Comparison of ENCODE assay signal across 8 cellular contexts in genomic region chr11:129344301-129344940, GRCh38. TPM values are rescaled to one million over a fixed set of nuclear protein-coding genes. Genes with fewer than 3 reads are reported as not detected.
DNase-seq lines count a peak whose midpoint lies in the region; FAIRE-seq and TF ChIP-seq lines count a peak whose summit lies in the region.
"Not testable (repeated sequence)": the region's sequence is repeated elsewhere in the genome, so short reads cannot be mapped to it uniquely, and the experiment has no call there.
"Had no signal": no experiment of that assay in that cellular context is flagged by ENCODE, and none has a peak within 500 bp of the region (broad histone marks: within the 10 kb centered on the region; RNA-seq: fewer than 3 reads in every experiment).

No MANE protein-coding gene starts in this region.

- not testable (repeated sequence) for H3K9me3 ChIP-seq in MM.1S (replicated peaks; ENCODE audit: insufficient read depth, low read length); NT2/D1 (ENCODE audit: insufficient read depth, low read length); H1 (ENCODE audit: insufficient read depth in 2 of 2, low read depth in 1 of 2, low read length in 1 of 2)

- not testable (repeated sequence) for TF ChIP-seq RAD21 in H1 (IDR thresholded peaks at IDR 0.05 in 1 of 2, conservative IDR thresholded peaks at IDR 0.05 in 1 of 2; ENCODE audit: low read depth in 2 of 2, low read length in 2 of 2)

- FAIRE-seq in H1 (lab: Jason Lieb, UNC), result not testable (repeated sequence)

- not testable (repeated sequence) for H2BK15ac ChIP-seq in H1 (ENCODE audit: low read length)

- not testable (repeated sequence) for H3K79me2 ChIP-seq in MM.1S (ENCODE audit: low read length); H1 (ENCODE audit: control insufficient read depth in 1 of 2, insufficient read depth in 2 of 2, low read length in 2 of 2)

- CTCF ChIA-PET in activated CD4-positive, alpha-beta memory T cell treated with anti-CD3 and anti-CD28 coated beads, Interleukin-2, amount 10 ng/mL, durations not matched to agents 7 days and 5 days (lab: Charles Lee), result not testable (repeated sequence)
- CTCF ChIA-PET in H1 (lab: Charles Lee; ENCODE audit: partially characterized antibody), result interaction anchor here (0.7 to 1.0 kb wide), 3 partner anchors 16 to 404 kb away, joined by 3 read pairs; no protein-coding TSS in a partner anchor

- DNase-seq in DMS53 (lab: John Stamatoyannopoulos, UW) (peak; percentile 29), MM.1S (peak; percentile 70), NT2/D1 (ENCODE audit: low read depth, low spot score) (peak; percentile 66), H1 (ENCODE audit: low read depth in 1 of 2, low spot score in 2 of 2) (peak in 1 of 2 experiments; percentile 65)
- DNase-seq in activated CD4-positive, alpha-beta memory T cell treated with anti-CD3 and anti-CD28 coated beads, Interleukin-2, amount 10 ng/mL, durations not matched to agents 7 days and 5 days, result peak; percentile 28
- DNase-seq in activated gamma-delta T cell treated with anti-CD3 and anti-CD28 coated beads, Interleukin-2, amount 50 U/mL, for 16 hours (ENCODE audit: low read depth), result peak; percentile 2
- DNase-seq in neural crest cell (ENCODE audit: low read depth, low spot score), result not testable (repeated sequence)

- H3K27ac ChIP-seq in MM.1S (ENCODE audit: low read length), result peak overlapping the region; percentile 18; the same call in 1 of the 2 replicates
- not testable (repeated sequence) for H3K27ac ChIP-seq in H1 (ENCODE audit: low read depth, low read length)

- not testable (repeated sequence) for H4K5ac ChIP-seq in H1 (ENCODE audit: insufficient read length, low read depth, low read length)

- peak overlapping the region; percentile 32 for H3K18ac ChIP-seq in H1 (ENCODE audit: extremely low read depth, low read length)

- not testable (repeated sequence) for H3K4me3 Mint-ChIP-seq in activated CD4-positive, alpha-beta memory T cell treated with anti-CD3 and anti-CD28 coated beads, Interleukin-2, amount 10 ng/mL, durations not matched to agents 7 days and 5 days
- peak overlapping the region; percentile 84 for H3K4me3 Mint-ChIP-seq in neural crest cell

- not testable (repeated sequence) for H3K79me1 ChIP-seq in H1 (ENCODE audit: low read depth, low read length)

- H3K56ac ChIP-seq in H1 (replicated peaks; ENCODE audit: insufficient read length, low read depth, low read length), result not testable (repeated sequence)

- H3K23ac ChIP-seq in H1 (ENCODE audit: insufficient read length), result not testable (repeated sequence)

- TF ChIP-seq CTCF in MM.1S (IDR thresholded peaks at IDR 0.05; ENCODE audit: low read length); H1 (IDR thresholded peaks at IDR 0.05; ENCODE audit: control extremely low read depth in 1 of 3, insufficient read depth in 1 of 3, low read depth in 1 of 3, low read length in 3 of 3); neural crest cell (conservative IDR thresholded peaks at IDR 0.05): not testable (repeated sequence)

- H4K8ac ChIP-seq in H1 (ENCODE audit: extremely low read depth, insufficient read depth, low read length), result peak overlapping the region; percentile 28; the same call in 1 of the 2 replicates

- H2AK5ac ChIP-seq in H1 (ENCODE audit: low read depth, low read length), result not testable (repeated sequence)

- TF ChIP-seq POLR2A in H1 (IDR thresholded peaks at IDR 0.05; ENCODE audit: control extremely low read depth in 1 of 2, low read depth in 2 of 2, low read length in 2 of 2), result not testable (repeated sequence)

- WGBS in H1 (ENCODE audit: extremely low coverage in 1 of 2, insufficient coverage in 1 of 2, insufficient read length in 1 of 2, insufficient replicate concordance in 2 of 2, low coverage in 1 of 2, low lambda C conversion rate in 2 of 2, missing lambda C conversion rate in 1 of 2), 2 experiments, result 77% methylated on average over 17 of the region's 23 CpGs; no CpG with 5 or more reads in 1 of the 2 experiments

- not testable (repeated sequence) for H3K14ac ChIP-seq in H1 (ENCODE audit: insufficient read length)

- H3K4me2 ChIP-seq in MM.1S (ENCODE audit: low read depth, low read length), result peak overlapping the region; percentile 43; the same call in 1 of the 2 replicates
- 0 out of 4 replicates have a peak overlapping the region, but pooled peaks have one; percentile 8 to 13 for H3K4me2 ChIP-seq in H1 (ENCODE audit: insufficient read depth in 1 of 2, low read depth in 2 of 2, low read length in 2 of 2)

- not testable (repeated sequence) for TF ChIP-seq EP300 in H1 (IDR thresholded peaks at IDR 0.05; ENCODE audit: borderline replicate concordance in 1 of 2, low read depth in 2 of 2, low read length in 2 of 2)

- H3K9me3 Mint-ChIP-seq in activated CD4-positive, alpha-beta memory T cell treated with anti-CD3 and anti-CD28 coated beads, Interleukin-2, amount 10 ng/mL, durations not matched to agents 7 days and 5 days; neural crest cell: not testable (repeated sequence)

- H3K36me3 Mint-ChIP-seq in activated CD4-positive, alpha-beta memory T cell treated with anti-CD3 and anti-CD28 coated beads, Interleukin-2, amount 10 ng/mL, durations not matched to agents 7 days and 5 days (ENCODE audit: low read depth); neural crest cell (ENCODE audit: low read depth): not testable (repeated sequence)

- not testable (repeated sequence) for H3K4me1 ChIP-seq in MM.1S (ENCODE audit: low read length); NT2/D1 (ENCODE audit: insufficient read depth, insufficient read length); H1 (replicated peaks in 1 of 4; ENCODE audit: control insufficient read depth in 3 of 4, insufficient read depth in 4 of 4, low read length in 3 of 4)

- H4K91ac ChIP-seq in H1 (replicated peaks; ENCODE audit: insufficient read length, low read length), result not testable (repeated sequence)

- H3K4me3 ChIP-seq in MM.1S (ENCODE audit: low read length), result not testable (repeated sequence)
- H3K4me3 ChIP-seq in NT2/D1 (ENCODE audit: insufficient read length, low read depth) (peak overlapping the region; percentile 37), H1 (ENCODE audit: extremely low read depth in 1 of 4, insufficient read depth in 2 of 4, low read depth in 3 of 4, low read length in 4 of 4) (peak overlapping the region in 1 of 4 experiments; percentile 24; a peak in 1 of 8 replicates)

- H3F3A ChIP-seq in MM.1S (ENCODE audit: insufficient read depth, low read length), result not testable (repeated sequence)

- H3K9me2 ChIP-seq in MM.1S (replicated peaks; ENCODE audit: insufficient read depth, low read length), result not testable (repeated sequence)

- not testable (repeated sequence) for H3K9ac ChIP-seq in MM.1S (ENCODE audit: low read length); H1 (replicated peaks in 1 of 4; ENCODE audit: extremely low read depth in 1 of 4, low read depth in 3 of 4, low read length in 3 of 4)
- H3K9ac ChIP-seq in NT2/D1 (ENCODE audit: insufficient read length, low read depth), result peak overlapping the region; percentile 56

- not testable (repeated sequence) for H3K4ac ChIP-seq in H1 (replicated peaks; ENCODE audit: insufficient read length, low read depth, low read length)

- not testable (repeated sequence) for H3K27ac Mint-ChIP-seq in activated CD4-positive, alpha-beta memory T cell treated with anti-CD3 and anti-CD28 coated beads, Interleukin-2, amount 10 ng/mL, durations not matched to agents 7 days and 5 days
- peak overlapping the region; percentile 72 for H3K27ac Mint-ChIP-seq in neural crest cell (ENCODE audit: unreplicated experiment)

- H3K27me3 ChIP-seq in MM.1S (replicated peaks; ENCODE audit: insufficient read depth, low read length); NT2/D1 (ENCODE audit: insufficient read depth, insufficient read length); H1 (replicated peaks in 1 of 4; ENCODE audit: control insufficient read depth in 3 of 4, extremely low read depth in 1 of 4, insufficient read depth in 3 of 4, low read length in 3 of 4): not testable (repeated sequence)

- H3K36me3 ChIP-seq in MM.1S (replicated peaks; ENCODE audit: insufficient read depth, low read length); NT2/D1 (ENCODE audit: insufficient read depth, insufficient read length, low read length); H1 (ENCODE audit: control insufficient read depth in 2 of 4, insufficient read depth in 4 of 4, low read length in 3 of 4): not testable (repeated sequence)

- POLR2A ChIA-PET in activated CD4-positive, alpha-beta memory T cell treated with anti-CD3 and anti-CD28 coated beads, Interleukin-2, amount 10 ng/mL, durations not matched to agents 7 days and 5 days (lab: Charles Lee), result not testable (repeated sequence)
- POLR2A ChIA-PET in H1 (lab: Charles Lee; ENCODE audit: partially characterized antibody), result interaction anchor here (1.1 kb wide), 1 partner anchor 31 kb away, joined by 4 read pairs; the partner anchor contains the start of gene BARX2

- H2AFZ ChIP-seq in MM.1S (ENCODE audit: low read length) (peak overlapping the region; percentile 35; the same call in 1 of the 2 replicates), H1 (ENCODE audit: low read length) (peak overlapping the region; percentile 11; the same call in 1 of the 2 replicates)

- not testable (repeated sequence) for H2BK20ac ChIP-seq in H1 (ENCODE audit: low read length)

- not testable (repeated sequence) for H2BK120ac ChIP-seq in H1 (replicated peaks; ENCODE audit: low read depth, low read length)

- H3K27me3 Mint-ChIP-seq in activated CD4-positive, alpha-beta memory T cell treated with anti-CD3 and anti-CD28 coated beads, Interleukin-2, amount 10 ng/mL, durations not matched to agents 7 days and 5 days; neural crest cell (ENCODE audit: low read depth): not testable (repeated sequence)

- peak overlapping the region; percentile 92 for H2BK12ac ChIP-seq in H1 (ENCODE audit: low read depth, low read length)

- not testable (repeated sequence) for H3K23me2 ChIP-seq in H1 (ENCODE audit: low read depth, low read length)

- H4K20me1 ChIP-seq in MM.1S (ENCODE audit: insufficient read depth, low read length); H1 (replicated peaks in 1 of 2; ENCODE audit: control insufficient read depth in 1 of 2, insufficient read depth in 2 of 2, low read length in 2 of 2): not testable (repeated sequence)

- not testable (repeated sequence) for H3K4me1 Mint-ChIP-seq in activated CD4-positive, alpha-beta memory T cell treated with anti-CD3 and anti-CD28 coated beads, Interleukin-2, amount 10 ng/mL, durations not matched to agents 7 days and 5 days; neural crest cell

- peak overlapping the region; percentile 75; the same call in 1 of the 2 replicates for H2BK5ac ChIP-seq in H1 (ENCODE audit: low read depth, low read length)

RNA-seq across cellular contexts. Expression of gene BARX2, which starts 31.2 kb away (rescaled TPM):
- total RNA-seq in activated CD4-positive, alpha-beta memory T cell treated with anti-CD3 and anti-CD28 coated beads, Interleukin-2, amount 10 ng/mL, durations not matched to agents 7 days and 5 days, result not detected
- total RNA-seq in H1 (2021; fragmentation: NEBNext Ultra II Directional; extraction: Animal tissue kit (Norgen Biotek cat#: 25700)), result not detected in 2 replicates
- not detected in 2 replicates for polyA plus RNA-seq in H1 (2011; rRNA removed)
- polyA plus RNA-seq in H1 (2011; cell fraction: cytosol; rRNA removed), result not detected
- polyA plus RNA-seq in H1 (2011; cell fraction: nucleus; rRNA removed), result not detected
- polyA plus RNA-seq in H1 (2012, experiment 1 of 2), result not detected in 4 replicates
- not detected for polyA plus RNA-seq in H1 (2012, experiment 2 of 2)
- polyA plus RNA-seq in H1 (2013, experiment 1 of 2), result not detected
- not detected for polyA plus RNA-seq in H1 (2013, experiment 2 of 2)
- polyA minus RNA-seq in H1 (2011; rRNA and poly(A)+ RNA removed), result not detected in 2 replicates
- not detected for polyA minus RNA-seq in H1 (2011; cell fraction: cytosol; rRNA and poly(A)+ RNA removed)
- polyA minus RNA-seq in H1 (2011; cell fraction: nucleus; rRNA and poly(A)+ RNA removed), result not detected
- total RNA-seq in neural crest cell, result not detected in 2 replicates
- polyA plus RNA-seq: A549 had no signal
